In genomic region chr9:12798066-12798770, GRCh38 we compare ENCODE assay signal across 17 cellular contexts. TPM values are rescaled to one million over a fixed set of nuclear protein-coding genes. Genes with fewer than 3 reads are reported as not detected.
A peak's percentile ranks its signal among the peaks of the same experiment; 100 is the strongest.
DNase-seq lines count a peak whose midpoint lies in the region; ATAC-seq, FAIRE-seq and TF ChIP-seq lines count a peak whose summit lies in the region.
"Had no signal": no experiment of that assay in that cellular context is flagged by ENCODE, and none has a peak within 500 bp of the region (broad histone marks: within the 10 kb centered on the region; RNA-seq: fewer than 3 reads in every experiment).

No MANE protein-coding gene starts in this region.

- H3K36me3 Mint-ChIP-seq in astrocyte (ENCODE audit: low read depth, unreplicated experiment), result peaks cover 6% of the 10 kb centered on the region
- H3K36me3 Mint-ChIP-seq in activated T-helper 1 cell treated with anti-CD3 and anti-CD28 coated beads, Interleukin-12 subunit alpha, Interleukin-12 subunit beta, Interleukin-2, Interleukin-4 antibody, amounts not matched to agents 30 ng/mL and 10 ng/mL and 1 ng/mL, durations not matched to agents 14 hours and 24 hours and 36 hours (ENCODE audit: low read depth), result no peaks in the 10 kb centered on the region
- H3K36me3 Mint-ChIP-seq: activated naive CD4-positive, alpha-beta T cell treated with anti-CD3 and anti-CD28 coated beads, Interleukin-2, amount 50 U/mL, for 24 hours had no signal

- H3K79me2 ChIP-seq in astrocyte (ENCODE audit: insufficient read depth, low read length), result no peaks in the 10 kb centered on the region

- no peaks in the 10 kb centered on the region for H3K27me3 Mint-ChIP-seq in astrocyte (ENCODE audit: low read depth, unreplicated experiment)
- no peaks in the 10 kb centered on the region for H3K27me3 Mint-ChIP-seq in activated T-helper 1 cell treated with anti-CD3 and anti-CD28 coated beads, Interleukin-12 subunit alpha, Interleukin-12 subunit beta, Interleukin-2, Interleukin-4 antibody, amounts not matched to agents 30 ng/mL and 10 ng/mL and 1 ng/mL, durations not matched to agents 14 hours and 24 hours and 36 hours (ENCODE audit: insufficient read depth)
- H3K27me3 Mint-ChIP-seq: activated naive CD4-positive, alpha-beta T cell treated with anti-CD3 and anti-CD28 coated beads, Interleukin-2, amount 50 U/mL, for 24 hours; type B pancreatic cell had no signal

- no peak overlapping the region for H3K4me3 ChIP-seq in astrocyte (ENCODE audit: insufficient read depth, low read depth, low read length)
- H3K4me3 ChIP-seq: BLaER1, SK-N-MC had no signal

- peaks cover 16% of the 10 kb centered on the region for H3K4me1 Mint-ChIP-seq in astrocyte (ENCODE audit: low read depth, unreplicated experiment)
- no peaks in the 10 kb centered on the region for H3K4me1 Mint-ChIP-seq in activated T-helper 1 cell treated with anti-CD3 and anti-CD28 coated beads, Interleukin-12 subunit alpha, Interleukin-12 subunit beta, Interleukin-2, Interleukin-4 antibody, amounts not matched to agents 30 ng/mL and 10 ng/mL and 1 ng/mL, durations not matched to agents 14 hours and 24 hours and 36 hours (ENCODE audit: low read depth)
- H3K4me1 Mint-ChIP-seq: activated naive CD4-positive, alpha-beta T cell treated with anti-CD3 and anti-CD28 coated beads, Interleukin-2, amount 50 U/mL, for 24 hours had no signal

- no peaks in the 10 kb centered on the region for H3K27me3 ChIP-seq in astrocyte (ENCODE audit: insufficient read depth, low read length)
- H3K27me3 ChIP-seq: BLaER1 had no signal

- no peak for TF ChIP-seq CTCF in astrocyte (IDR thresholded peaks at IDR 0.05; ENCODE audit: insufficient read depth, low read depth, low read length)

- no peak overlapping the region for H3K4me3 Mint-ChIP-seq in astrocyte (ENCODE audit: unreplicated experiment)
- H3K4me3 Mint-ChIP-seq in activated T-helper 1 cell treated with anti-CD3 and anti-CD28 coated beads, Interleukin-12 subunit alpha, Interleukin-12 subunit beta, Interleukin-2, Interleukin-4 antibody, amounts not matched to agents 30 ng/mL and 10 ng/mL and 1 ng/mL, durations not matched to agents 14 hours and 24 hours and 36 hours, result no peak overlapping the region
- H3K4me3 Mint-ChIP-seq: activated naive CD4-positive, alpha-beta T cell treated with anti-CD3 and anti-CD28 coated beads, Interleukin-2, amount 50 U/mL, for 24 hours; type B pancreatic cell had no signal

- H3K9ac ChIP-seq in astrocyte (ENCODE audit: low read length), result no peak overlapping the region
- H3K9ac ChIP-seq: BLaER1 had no signal

- no peak for TF ChIP-seq POLR2A in GM12892 (IDR thresholded peaks at IDR 0.05; ENCODE audit: low read depth, low read length)

- intact Hi-C loops in activated T-helper 1 cell treated with anti-CD3 and anti-CD28 coated beads, Interleukin-12 subunit alpha, Interleukin-12 subunit beta, Interleukin-2, Interleukin-4 antibody, amounts not matched to agents 30 ng/mL and 10 ng/mL and 1 ng/mL, durations not matched to agents 14 hours and 24 hours and 36 hours (cut with micrococcal nuclease), result no loop called here

- H3K4me1 ChIP-seq in astrocyte (ENCODE audit: insufficient read depth, low read length), result no peaks in the 10 kb centered on the region
- H3K4me1 ChIP-seq: BLaER1 had no signal

- no peak overlapping the region for H3K4me2 ChIP-seq in astrocyte (ENCODE audit: low read length)
- H3K4me2 ChIP-seq: BLaER1 had no signal

- DNase-seq in G401 (ENCODE audit: low spot score), result peak; percentile 95
- DNase-seq in NCI-H2081 treated with DMSO at 0.1 percent for 48 hours (lab: John Stamatoyannopoulos, UW), result peak; percentile 10
- DNase-seq in astrocyte (ENCODE audit: low read depth), result no peak
- no peak for DNase-seq in activated T-helper 1 cell treated with anti-CD3 and anti-CD28 coated beads, Interleukin-12 subunit alpha, Interleukin-12 subunit beta, Interleukin-2, Interleukin-4 antibody, amounts not matched to agents 30 ng/mL and 10 ng/mL and 1 ng/mL, durations not matched to agents 14 hours and 24 hours and 36 hours (ENCODE audit: low spot score)
- no peak for DNase-seq in GM12892 (ENCODE audit: insufficient read length)
- DNase-seq in SW 1271 (lab: John Stamatoyannopoulos, UW), result no peak
- DNase-seq: GOT3; hypothalamus; left cardiac atrium; OCI-M1; stimulated activated naive CD8-positive, alpha-beta T cell treated with anti-CD3 and anti-CD28 coated beads, Interleukin-15, Interleukin-2, amounts not matched to agents 100 U/mL and 50 U/mL, for 24 hours had no signal

- no peaks in the 10 kb centered on the region for H4K20me1 ChIP-seq in astrocyte (ENCODE audit: insufficient read depth, low read length)
- H4K20me1 ChIP-seq: BLaER1 had no signal

- H3K27ac ChIP-seq in astrocyte (ENCODE audit: low read depth, low read length), result no peak overlapping the region
- H3K27ac ChIP-seq: BLaER1, SK-N-MC had no signal

- no peaks in the 10 kb centered on the region for H3K9me3 Mint-ChIP-seq in astrocyte (ENCODE audit: unreplicated experiment)
- no peaks in the 10 kb centered on the region for H3K9me3 Mint-ChIP-seq in activated T-helper 1 cell treated with anti-CD3 and anti-CD28 coated beads, Interleukin-12 subunit alpha, Interleukin-12 subunit beta, Interleukin-2, Interleukin-4 antibody, amounts not matched to agents 30 ng/mL and 10 ng/mL and 1 ng/mL, durations not matched to agents 14 hours and 24 hours and 36 hours
- H3K9me3 Mint-ChIP-seq: type B pancreatic cell had no signal

- no peak overlapping the region for H2AFZ ChIP-seq in astrocyte (ENCODE audit: low read depth, low read length)

- H3K36me3 ChIP-seq in astrocyte (ENCODE audit: insufficient read depth, low read length), result no peaks in the 10 kb centered on the region
- H3K36me3 ChIP-seq: BLaER1 had no signal

- no peak for ATAC-seq in GM19324 (IDR thresholded peaks at IDR 0.05; ENCODE audit: low FRiP score, unreplicated experiment)
- ATAC-seq: left cardiac atrium; stimulated activated naive CD8-positive, alpha-beta T cell treated with anti-CD3 and anti-CD28 coated beads, Interleukin-15, Interleukin-2, amounts not matched to agents 100 U/mL and 50 U/mL, for 24 hours had no signal

- H3K27ac Mint-ChIP-seq in astrocyte (ENCODE audit: unreplicated experiment), result peak overlapping the region; percentile 20
- no peak overlapping the region for H3K27ac Mint-ChIP-seq in activated T-helper 1 cell treated with anti-CD3 and anti-CD28 coated beads, Interleukin-12 subunit alpha, Interleukin-12 subunit beta, Interleukin-2, Interleukin-4 antibody, amounts not matched to agents 30 ng/mL and 10 ng/mL and 1 ng/mL, durations not matched to agents 14 hours and 24 hours and 36 hours
- H3K27ac Mint-ChIP-seq: activated naive CD4-positive, alpha-beta T cell treated with anti-CD3 and anti-CD28 coated beads, Interleukin-2, amount 50 U/mL, for 24 hours; type B pancreatic cell had no signal

- in situ Hi-C loops in G401 (cut with HindIII; ENCODE audit: low sequenced_read_pairs), result no loop called here

- H3K9me3 ChIP-seq in astrocyte (ENCODE audit: insufficient read depth, low read depth, low read length), result no peaks in the 10 kb centered on the region
- H3K9me3 ChIP-seq: BLaER1 had no signal

- FAIRE-seq in astrocyte (lab: Jason Lieb, UNC) (no peak), islet of Langerhans (lab: Jason Lieb, UNC) (peak; percentile 69), GM12892 (lab: Jason Lieb, UNC) (no peak)

RNA-seq across cellular contexts. Expression of gene LURAP1L, which starts 23.4 kb away (rescaled TPM):
- total RNA-seq in G401 (2014; rRNA removed; shearing (Covaris generic)), result not detected in 2 replicates
- total RNA-seq in astrocyte, result 9.0 and 13.3 TPM in 2 replicates
- not detected in 2 replicates for total RNA-seq in activated T-helper 1 cell treated with anti-CD3 and anti-CD28 coated beads, Interleukin-12 subunit alpha, Interleukin-12 subunit beta, Interleukin-2, Interleukin-4 antibody, amounts not matched to agents 30 ng/mL and 10 ng/mL and 1 ng/mL, durations not matched to agents 14 hours and 24 hours and 36 hours
- 0.34 TPM for polyA plus RNA-seq in GM12892 (2012; ENCODE audit: missing spikeins)

Comparison
In these comparisons a context has a peak if more than half of its experiments do, and no peak if none do; other contexts are left out.
1. DNase-seq: peak in G401 (single experiment) and NCI-H2081 treated with DMSO at 0.1 percent for 48 hours (single experiment); none in astrocyte (single experiment), activated T-helper 1 cell treated with anti-CD3 and anti-CD28 coated beads, Interleukin-12 subunit alpha, Interleukin-12 subunit beta, Interleukin-2, Interleukin-4 antibody, amounts not matched to agents 30 ng/mL and 10 ng/mL and 1 ng/mL, durations not matched to agents 14 hours and 24 hours and 36 hours (single experiment), GM12892 (single experiment) and SW 1271 (0 of 2).
2. RNA of gene LURAP1L, which starts 23.4 kb away (total RNA-seq): 9.0 to 13.3 TPM in astrocyte; not detected in G401 and not detected in activated T-helper 1 cell treated with anti-CD3 and anti-CD28 coated beads, Interleukin-12 subunit alpha, Interleukin-12 subunit beta, Interleukin-2, Interleukin-4 antibody, amounts not matched to agents 30 ng/mL and 10 ng/mL and 1 ng/mL, durations not matched to agents 14 hours and 24 hours and 36 hours; every median in the first group is over 10 times any median in the second.